Comparison of ENCODE assay signal across 22 cellular contexts in the genomic region with DNA sequence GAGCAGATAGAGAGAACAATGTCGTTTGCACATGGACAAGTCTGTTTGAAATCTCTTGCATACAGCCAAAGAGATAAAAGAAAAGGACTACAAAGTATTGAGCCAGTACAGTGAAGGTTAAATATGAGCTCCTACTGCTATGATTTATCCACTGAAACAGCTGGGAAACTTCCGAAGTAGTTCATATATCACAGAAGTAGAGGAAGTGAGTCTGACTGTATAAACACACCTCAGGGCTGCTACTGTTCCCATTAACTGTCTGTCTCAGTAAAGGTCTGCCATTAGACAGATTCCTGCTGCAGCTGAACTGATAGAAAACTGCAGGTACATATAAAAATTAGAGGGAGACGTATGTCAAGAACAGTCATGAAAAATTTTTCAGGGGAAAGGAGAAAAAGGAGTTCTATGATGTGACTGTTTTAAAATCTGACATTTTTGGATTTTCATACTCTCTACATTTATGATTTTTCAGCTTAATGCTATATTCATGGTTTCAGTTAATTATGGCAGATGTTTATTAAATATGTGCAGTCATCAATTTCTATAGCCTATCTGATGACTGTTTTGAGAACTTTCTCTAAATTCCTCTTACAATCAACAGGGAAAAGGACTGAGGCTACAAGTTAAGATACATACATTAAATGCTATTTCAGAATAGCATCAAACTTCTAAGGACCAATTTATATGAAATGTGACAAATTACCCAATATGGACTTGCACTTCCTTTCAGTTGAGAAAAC.
DNase-seq lines count a peak whose midpoint lies in the region; TF ChIP-seq lines count a peak whose summit lies in the region.
"Had no signal": no experiment of that assay in that cellular context is flagged by ENCODE, and none has a peak within 500 bp of the region (broad histone marks: within the 10 kb centered on the region; RNA-seq: fewer than 3 reads in every experiment).

No MANE protein-coding gene starts in this region.

- H3K4ac ChIP-seq in trophoblast cell (ENCODE audit: low read depth, low read length), result no peak overlapping the region

- H2AK5ac ChIP-seq in trophoblast cell (ENCODE audit: low read length), result no peak overlapping the region

- no peak overlapping the region for H3K4me3 ChIP-seq in HEK293 (ENCODE audit: low read depth, low read length)
- H3K4me3 ChIP-seq in adipocyte (ENCODE audit: low read length), result no peak overlapping the region
- H3K4me3 ChIP-seq in trophoblast cell (ENCODE audit: low read depth, low read length), result no peak overlapping the region
- H3K4me3 ChIP-seq: GM23338, sigmoid colon had no signal

- H2BK5ac ChIP-seq in trophoblast cell (ENCODE audit: low read depth, low read length, poor library complexity), result no peak overlapping the region

- H3K27ac ChIP-seq in HEK293 (ENCODE audit: extremely low read depth, low read depth, low read length), result no peak overlapping the region
- H3K27ac ChIP-seq in trophoblast cell (ENCODE audit: low read depth, low read length), result no peak overlapping the region
- H3K27ac ChIP-seq: parathyroid adenoma, sigmoid colon, VCaP had no signal

- H3K27me3 ChIP-seq in adipocyte (replicated peaks; ENCODE audit: control insufficient read depth, insufficient read depth, low read length) (no peaks in the 10 kb centered on the region), trophoblast cell (ENCODE audit: insufficient read depth, low read length) (no peaks in the 10 kb centered on the region)
- H3K27me3 ChIP-seq: sigmoid colon had no signal

- H3K36me3 ChIP-seq in HEK293 (ENCODE audit: control insufficient read depth in 2 of 2, insufficient read depth in 1 of 2, low read length in 2 of 2) (no peaks in the 10 kb centered on the region), adipocyte (ENCODE audit: control insufficient read depth, insufficient read depth, low read length, severe bottlenecking) (no peaks in the 10 kb centered on the region), trophoblast cell (ENCODE audit: control insufficient read depth in 1 of 2, insufficient read depth in 2 of 2, low read length in 2 of 2) (peaks cover 0 to 2% of the 10 kb centered on the region in 2 experiments)
- H3K36me3 ChIP-seq: sigmoid colon had no signal

- no peak overlapping the region for H3K18ac ChIP-seq in trophoblast cell (ENCODE audit: low read length)

- H3K14ac ChIP-seq in trophoblast cell (ENCODE audit: low read length), result no peak overlapping the region

- TF ChIP-seq CTCF in HEK293 (tag by site-specific recombination; IDR thresholded peaks at IDR 0.05), result no peak

- no peak overlapping the region for H4K12ac ChIP-seq in trophoblast cell (ENCODE audit: low read depth, low read length)

- H3K9ac ChIP-seq in adipocyte (ENCODE audit: low read length) (no peak overlapping the region), trophoblast cell (ENCODE audit: low read length) (no peak overlapping the region)
- H3K9ac ChIP-seq: parathyroid adenoma had no signal

- no peak overlapping the region for H4K8ac ChIP-seq in trophoblast cell (ENCODE audit: low read depth, low read length)

- no peak overlapping the region for H4K91ac ChIP-seq in trophoblast cell (ENCODE audit: low read depth, low read length)

- no CpG with 5 or more reads among the region's 3 CpGs for WGBS in trophoblast cell (ENCODE audit: extremely low coverage, insufficient coverage, insufficient read length)

- H3K23ac ChIP-seq in trophoblast cell (ENCODE audit: low read length), result no peak overlapping the region

- no peak overlapping the region for H2BK120ac ChIP-seq in trophoblast cell (ENCODE audit: insufficient read depth, low read length, poor library complexity)

- peak; percentile 34 to 76 for DNase-seq in NCI-H2081 (lab: John Stamatoyannopoulos, UW)
- no peak for DNase-seq in NCI-H2081 treated with DMSO at 0.1 percent for 48 hours (lab: John Stamatoyannopoulos, UW)
- peak; percentile 10 for DNase-seq in adipocyte (ENCODE audit: low read depth)
- DNase-seq in left kidney (ENCODE audit: low read depth, low spot score), result peak; percentile 68
- no peak for DNase-seq in stimulated activated CD4-positive, alpha-beta T cell treated with anti-CD3 and anti-CD28 coated beads, Interleukin-1b, Interleukin-23, amount 100 ng/mL, for 48 hours
- DNase-seq in GDM1 (lab: John Stamatoyannopoulos, UW), result no peak
- DNase-seq in trophoblast cell, result no peak
- DNase-seq: activated CD4-positive, alpha-beta T cell treated with anti-CD3 and anti-CD28 coated beads, Interleukin-2, amount 10 ng/mL, durations not matched to agents 24 days and 14 days; activated naive CD8-positive, alpha-beta T cell treated with anti-CD3 and anti-CD28 coated beads for 36 hours; endodermal cell; glutamatergic neuron; left cardiac atrium; MM.1S; natural killer cell; NCI-H1436 treated with DMSO at 0.1 percent for 48 hours; NCI-H345; sigmoid colon; stimulated activated CD4-positive, alpha-beta T cell treated with anti-CD3 and anti-CD28 coated beads, Interleukin-15, amount 100 ng/mL, for 24 hours had no signal

- H3K79me2 ChIP-seq in trophoblast cell (ENCODE audit: control insufficient read depth, insufficient read depth, low read length, poor library complexity), result no peaks in the 10 kb centered on the region
- H3K79me2 ChIP-seq: parathyroid adenoma had no signal

- no peaks in the 10 kb centered on the region for H3K9me3 ChIP-seq in HEK293 (ENCODE audit: control insufficient read depth, insufficient read depth, low read depth, low read length)
- H3K9me3 ChIP-seq in adipocyte (ENCODE audit: control insufficient read depth, low read length), result peaks cover 3% of the 10 kb centered on the region
- H3K9me3 ChIP-seq in trophoblast cell (ENCODE audit: insufficient read depth, low read depth, low read length), result peaks cover 6% of the 10 kb centered on the region
- H3K9me3 ChIP-seq: sigmoid colon had no signal

- POLR2A ChIA-PET in HEK293 (lab: Yijun Ruan, JAX), result interaction anchor here (0.6 kb wide), 1 partner anchor 161 kb away, joined by 4 read pairs; no protein-coding TSS in a partner anchor

- no peak overlapping the region for H2BK12ac ChIP-seq in trophoblast cell (ENCODE audit: low read length)

- peaks cover 6% of the 10 kb centered on the region for H3K4me1 ChIP-seq in HEK293 (ENCODE audit: control insufficient read depth, insufficient read depth, low read length)
- H3K4me1 ChIP-seq in adipocyte (ENCODE audit: control insufficient read depth, insufficient read depth, low read length), result no peaks in the 10 kb centered on the region
- H3K4me1 ChIP-seq in trophoblast cell (ENCODE audit: control insufficient read depth in 1 of 2, insufficient read depth in 2 of 2, low read length in 2 of 2), result no peaks in the 10 kb centered on the region
- H3K4me1 ChIP-seq: parathyroid adenoma, sigmoid colon had no signal

- no peak overlapping the region for H2AFZ ChIP-seq in trophoblast cell (ENCODE audit: insufficient read depth, low read length, poor library complexity)
- H2AFZ ChIP-seq: GM23338, parathyroid adenoma had no signal

- H3K4me2 ChIP-seq in trophoblast cell (ENCODE audit: low read length), result no peak overlapping the region
- H3K4me2 ChIP-seq: GM23338 had no signal

- CTCF ChIA-PET in HEK293 (lab: Yijun Ruan, JAX), result interaction anchor here (0.6 kb wide), 1 partner anchor 76 kb away, joined by 4 read pairs; no protein-coding TSS in a partner anchor

- H3K79me1 ChIP-seq in trophoblast cell (ENCODE audit: low read length), result no peaks in the 10 kb centered on the region

TF ChIP-seq in HEK293, 187 proteins besides CTCF, POLR2A, EP300 and RAD21 (continues in another document):
- TF ChIP-seq, protein P1, sequence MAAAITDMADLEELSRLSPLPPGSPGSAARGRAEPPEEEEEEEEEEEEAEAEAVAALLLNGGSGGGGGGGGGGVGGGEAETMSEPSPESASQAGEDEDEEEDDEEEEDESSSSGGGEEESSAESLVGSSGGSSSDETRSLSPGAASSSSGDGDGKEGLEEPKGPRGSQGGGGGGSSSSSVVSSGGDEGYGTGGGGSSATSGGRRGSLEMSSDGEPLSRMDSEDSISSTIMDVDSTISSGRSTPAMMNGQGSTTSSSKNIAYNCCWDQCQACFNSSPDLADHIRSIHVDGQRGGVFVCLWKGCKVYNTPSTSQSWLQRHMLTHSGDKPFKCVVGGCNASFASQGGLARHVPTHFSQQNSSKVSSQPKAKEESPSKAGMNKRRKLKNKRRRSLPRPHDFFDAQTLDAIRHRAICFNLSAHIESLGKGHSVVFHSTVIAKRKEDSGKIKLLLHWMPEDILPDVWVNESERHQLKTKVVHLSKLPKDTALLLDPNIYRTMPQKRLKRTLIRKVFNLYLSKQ (tag by site-specific recombination; IDR thresholded peaks at IDR 0.05; ENCODE audit: borderline replicate concordance), result no peak
- TF ChIP-seq MEIS1 (CRISPR knock-in tag; IDR thresholded peaks at IDR 0.05; ENCODE audit: borderline replicate concordance), result no peak
- TF ChIP-seq KLF8 (tag by site-specific recombination; IDR thresholded peaks at IDR 0.05), result no peak
- no peak for TF ChIP-seq BCL11B (tag by site-specific recombination; IDR thresholded peaks at IDR 0.05; ENCODE audit: low read depth)
- peak; percentile 94 for TF ChIP-seq OSR2 (tag by site-specific recombination; IDR thresholded peaks at IDR 0.05)
- no peak for TF ChIP-seq ZNF404 (tag by site-specific recombination; IDR thresholded peaks at IDR 0.05)
- peak; percentile 42; the same call in 1 of the 2 replicates for TF ChIP-seq TCF7L2 (IDR thresholded peaks at IDR 0.05; ENCODE audit: borderline replicate concordance, low read depth, low read length)
- TF ChIP-seq ZNF76 (tag by site-specific recombination; IDR thresholded peaks at IDR 0.05; ENCODE audit: borderline replicate concordance, low read depth), result no peak
- TF ChIP-seq, protein P2, sequence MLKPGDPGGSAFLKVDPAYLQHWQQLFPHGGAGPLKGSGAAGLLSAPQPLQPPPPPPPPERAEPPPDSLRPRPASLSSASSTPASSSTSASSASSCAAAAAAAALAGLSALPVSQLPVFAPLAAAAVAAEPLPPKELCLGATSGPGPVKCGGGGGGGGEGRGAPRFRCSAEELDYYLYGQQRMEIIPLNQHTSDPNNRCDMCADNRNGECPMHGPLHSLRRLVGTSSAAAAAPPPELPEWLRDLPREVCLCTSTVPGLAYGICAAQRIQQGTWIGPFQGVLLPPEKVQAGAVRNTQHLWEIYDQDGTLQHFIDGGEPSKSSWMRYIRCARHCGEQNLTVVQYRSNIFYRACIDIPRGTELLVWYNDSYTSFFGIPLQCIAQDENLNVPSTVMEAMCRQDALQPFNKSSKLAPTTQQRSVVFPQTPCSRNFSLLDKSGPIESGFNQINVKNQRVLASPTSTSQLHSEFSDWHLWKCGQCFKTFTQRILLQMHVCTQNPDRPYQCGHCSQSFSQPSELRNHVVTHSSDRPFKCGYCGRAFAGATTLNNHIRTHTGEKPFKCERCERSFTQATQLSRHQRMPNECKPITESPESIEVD (tag by site-specific recombination; IDR thresholded peaks at IDR 0.05), result peak; percentile 14; the same call in 1 of the 2 replicates
- no peak for TF ChIP-seq PRDM1 (tag by site-specific recombination; IDR thresholded peaks at IDR 0.05)
- no peak for TF ChIP-seq ZNF610 (tag by site-specific recombination; IDR thresholded peaks at IDR 0.05; ENCODE audit: borderline replicate concordance)

Comparison
In these comparisons a context has a peak if more than half of its experiments do, and no peak if none do; other contexts are left out.
1. DNase-seq: peak in NCI-H2081 (2 of 2), adipocyte (single experiment) and left kidney (single experiment); none in NCI-H2081 treated with DMSO at 0.1 percent for 48 hours (single experiment), stimulated activated CD4-positive, alpha-beta T cell treated with anti-CD3 and anti-CD28 coated beads, Interleukin-1b, Interleukin-23, amount 100 ng/mL, for 48 hours (single experiment), GDM1 (single experiment) and trophoblast cell (0 of 2).